22 cellular contexts compared by ENCODE assay signal in genomic region chr11:72562431-72562830, GRCh38.
"Had no signal": no experiment of that assay in that cellular context is flagged by ENCODE, and none has a peak within 500 bp of the region (broad histone marks: within the 10 kb centered on the region; RNA-seq: fewer than 3 reads in every experiment).

No MANE protein-coding gene starts in this region.

- H3K9me3 ChIP-seq: Peyer's patch, SJSA1 had no signal

- H3K27me3 ChIP-seq: brain microvascular endothelial cell, Peyer's patch, SJSA1 had no signal

- ATAC-seq: activated CD4-positive, CD25-positive, alpha-beta regulatory T cell treated with anti-CD3 and anti-CD28 coated beads, Interleukin-2, amount 50 U/mL, for 24 hours; activated CD8-positive, alpha-beta T cell treated with anti-CD3 and anti-CD28 coated beads for 36 hours; activated T-cell treated with anti-CD3 and anti-CD28 coated beads, Interleukin-2, amount 50 U/mL, for 72 hours; SK-N-SH treated with all-trans-retinoic acid at 6 μM for 48 hours had no signal

- H3K4me1 ChIP-seq: Peyer's patch, SJSA1 had no signal

- H3K4me3 ChIP-seq: Peyer's patch, SJSA1 had no signal

- H3K36me3 ChIP-seq: brain microvascular endothelial cell, Peyer's patch, SJSA1 had no signal

- H3K27ac ChIP-seq: brain microvascular endothelial cell, Peyer's patch, SJSA1 had no signal

- DNase-seq: activated CD4-positive, alpha-beta T cell treated with anti-CD3 and anti-CD28 coated beads for 4 hours; activated CD8-positive, alpha-beta memory T cell treated with anti-CD3 and anti-CD28 coated beads, Interleukin-2, amount 50 U/mL, for 4 hours; activated CD8-positive, alpha-beta T cell treated with anti-CD3 and anti-CD28 coated beads for 36 hours; activated gamma-delta T cell treated with Interleukin-2 at 50 U/mL for 16 hours; activated naive CD4-positive, alpha-beta T cell treated with anti-CD3 and anti-CD28 coated beads, Interleukin-2, amount 10 ng/mL, durations not matched to agents 7 days and 5 days; activated naive CD8-positive, alpha-beta T cell treated with anti-CD3 and anti-CD28 coated beads for 36 hours; activated T-cell treated with anti-CD3 and anti-CD28 coated beads, Interleukin-2, amount 50 U/mL, for 72 hours; brain microvascular endothelial cell; cerebellar nuclear complex; MM.1S; NCI-H1105 treated with DMSO at 0.1 percent for 48 hours; NCI-H1694; NCI-H2029; NCI-H2107; NCI-H446; NCI-H524; Peyer's patch; SHP77; SW 1271 had no signal
